ENCODE assay signal across 8 cellular contexts in genomic region chr4:183876268-183876934, GRCh38. TPM values are rescaled to one million over a fixed set of nuclear protein-coding genes. Genes with fewer than 3 reads are reported as not detected.
DNase-seq lines count a peak whose midpoint lies in the region; ATAC-seq lines count a peak whose summit lies in the region.

No MANE protein-coding gene starts in this region.

- H4K91ac ChIP-seq in neuronal stem cell (ENCODE audit: low read depth, low read length, poor library complexity), result no peak overlapping the region

- H2BK120ac ChIP-seq in neuronal stem cell (ENCODE audit: low read depth, low read length), result no peak overlapping the region

- H3K14ac ChIP-seq in neuronal stem cell (ENCODE audit: low read length), result no peak overlapping the region

- H2BK15ac ChIP-seq in neuronal stem cell (ENCODE audit: low read length), result no peak overlapping the region

- H3K4me1 ChIP-seq in esophagus (ENCODE audit: control insufficient read depth in 2 of 2, insufficient read depth in 2 of 2, low read length in 1 of 2) (peaks cover 3 to 7% of the 10 kb centered on the region in 2 donors), neuronal stem cell (ENCODE audit: control insufficient read depth in 2 of 2, insufficient read depth in 1 of 2, low read depth in 1 of 2, low read length in 2 of 2) (peaks cover 0 to 7% of the 10 kb centered on the region in 2 donors)
- no peaks in the 10 kb centered on the region for H3K4me1 ChIP-seq in CD4-positive, alpha-beta memory T cell (ENCODE audit: insufficient read depth, low read length)

- H3K79me1 ChIP-seq in neuronal stem cell (ENCODE audit: low read depth, low read length), result no peaks in the 10 kb centered on the region

- H3K9me3 ChIP-seq in esophagus (ENCODE audit: control insufficient read depth in 2 of 2, insufficient read depth in 1 of 2, low read depth in 1 of 2, low read length in 1 of 2) (no peaks in the 10 kb centered on the region), neuronal stem cell (replicated peaks in 1 of 2; ENCODE audit: control insufficient read depth in 2 of 2, insufficient read depth in 1 of 2, low read depth in 1 of 2, low read length in 2 of 2) (no peaks in the 10 kb centered on the region)
- no peaks in the 10 kb centered on the region for H3K9me3 ChIP-seq in CD4-positive, alpha-beta memory T cell (ENCODE audit: control insufficient read depth in 1 of 2, low read length in 2 of 2)

- no peaks in the 10 kb centered on the region for H3K9me3 Mint-ChIP-seq in immature natural killer cell
- peaks cover 0 to 3% (median 0%) of the 10 kb centered on the region in 8 donors for H3K9me3 Mint-ChIP-seq in CD4-positive, alpha-beta memory T cell

- CTCF ChIA-PET in CD4-positive, alpha-beta memory T cell (lab: Charles Lee; ENCODE audit: partially characterized antibody), result interaction anchor here (1.1 kb wide), 1 partner anchor 15 kb away, joined by 3 read pairs; no protein-coding TSS in a partner anchor

- no peak overlapping the region for H2BK5ac ChIP-seq in neuronal stem cell (ENCODE audit: low read length)

- H3K4me1 Mint-ChIP-seq in immature natural killer cell, result no peaks in the 10 kb centered on the region
- peaks cover 0 to 5% (median 0%) of the 10 kb centered on the region in 4 donors for H3K4me1 Mint-ChIP-seq in CD4-positive, alpha-beta memory T cell

- H2BK12ac ChIP-seq in neuronal stem cell (ENCODE audit: low read length), result no peak overlapping the region

- no peaks in the 10 kb centered on the region for H3K27me3 ChIP-seq in esophagus (ENCODE audit: control insufficient read depth in 1 of 2, insufficient read depth in 2 of 2, low read length in 2 of 2)
- peaks cover 0 to 4% (median 0%) of the 10 kb centered on the region in 3 experiments for H3K27me3 ChIP-seq in neuronal stem cell (ENCODE audit: control insufficient read depth in 3 of 3, insufficient read depth in 3 of 3, low read depth in 1 of 3, low read length in 3 of 3)
- no peaks in the 10 kb centered on the region for H3K27me3 ChIP-seq in CD4-positive, alpha-beta memory T cell (ENCODE audit: insufficient read depth, low read length)

- 19 to 31% methylated on average over 18 of the region's 18 CpGs for WGBS in esophagus, 2 donors
- WGBS in neuronal stem cell (ENCODE audit: extremely low coverage in 2 of 2, insufficient read length in 2 of 2, insufficient replicate concordance in 1 of 2), 2 donors, result no CpG with 5 or more reads among the region's 18 CpGs

- H3K36me3 ChIP-seq in esophagus (ENCODE audit: control insufficient read depth in 2 of 2, insufficient read depth in 2 of 2, low read length in 1 of 2), result no peaks in the 10 kb centered on the region
- H3K36me3 ChIP-seq in neuronal stem cell (replicated peaks in 1 of 2; ENCODE audit: control insufficient read depth in 2 of 2, insufficient read depth in 2 of 2, low read length in 2 of 2), result no peaks in the 10 kb centered on the region
- no peaks in the 10 kb centered on the region for H3K36me3 ChIP-seq in CD4-positive, alpha-beta memory T cell (ENCODE audit: insufficient read depth, low read length)

- no peak overlapping the region for H2AK5ac ChIP-seq in neuronal stem cell (ENCODE audit: low read depth, low read length)

- intact Hi-C loops in CD4-positive, alpha-beta memory T cell (cut with micrococcal nuclease), result no loop called here

- H3K27ac Mint-ChIP-seq in immature natural killer cell, result no peak overlapping the region
- H3K27ac Mint-ChIP-seq in CD4-positive, alpha-beta memory T cell, result no peak overlapping the region

- no peak overlapping the region for H3K4me3 Mint-ChIP-seq in immature natural killer cell
- H3K4me3 Mint-ChIP-seq in CD4-positive, alpha-beta memory T cell, result peak overlapping the region in 1 of 8 donors; percentile 15

- peaks cover 2 to 8% (median 3%) of the 10 kb centered on the region in 3 donors for H3K27me3 Mint-ChIP-seq in immature natural killer cell (ENCODE audit: low read depth in 3 of 3)
- peaks cover 2 to 3% of the 10 kb centered on the region in 2 donors for H3K27me3 Mint-ChIP-seq in CD4-positive, alpha-beta memory T cell

- H3K9ac ChIP-seq in neuronal stem cell (ENCODE audit: low read depth, low read length, poor library complexity), result no peak overlapping the region

- no peak overlapping the region for H3K4me2 ChIP-seq in neuronal stem cell (ENCODE audit: insufficient read depth, low read length, poor library complexity, severe bottlenecking)

- DNase-seq in COR-L47 (lab: John Stamatoyannopoulos, UW), result peak; percentile 92
- peak; percentile 60 for DNase-seq in NCI-H345 treated with DMSO at 0.1 percent for 48 hours (lab: John Stamatoyannopoulos, UW; ENCODE audit: unreplicated experiment)
- no peak for DNase-seq in neuronal stem cell (ENCODE audit: low spot score)
- DNase-seq in immature natural killer cell, result no peak
- DNase-seq in CD4-positive, alpha-beta memory T cell, result no peak
- no peak for DNase-seq in DMS114 treated with DMSO at 0.1 percent for 48 hours (lab: John Stamatoyannopoulos, UW; ENCODE audit: unreplicated experiment)

- peak overlapping the region; percentile 28 to 41 for H3K4me3 ChIP-seq in esophagus (ENCODE audit: low read depth in 1 of 2, low read length in 2 of 2)
- no peak overlapping the region for H3K4me3 ChIP-seq in neuronal stem cell (ENCODE audit: low read length in 2 of 2)
- H3K4me3 ChIP-seq in CD4-positive, alpha-beta memory T cell (ENCODE audit: low read length in 2 of 2), result no peak overlapping the region

- ATAC-seq in GM21515 (IDR thresholded peaks at IDR 0.05; ENCODE audit: unreplicated experiment), result no peak

- H3K36me3 Mint-ChIP-seq in immature natural killer cell, result no peaks in the 10 kb centered on the region
- no peaks in the 10 kb centered on the region for H3K36me3 Mint-ChIP-seq in CD4-positive, alpha-beta memory T cell

- H4K8ac ChIP-seq in neuronal stem cell (ENCODE audit: low read depth, low read length), result no peak overlapping the region

- H3K18ac ChIP-seq in neuronal stem cell (ENCODE audit: low read length), result no peak overlapping the region

- peak overlapping the region; percentile 51 for H2AFZ ChIP-seq in neuronal stem cell (ENCODE audit: low read length)

- H3K4ac ChIP-seq in neuronal stem cell (ENCODE audit: low read length), result no peak overlapping the region

- POLR2A ChIA-PET in CD4-positive, alpha-beta memory T cell (lab: Charles Lee; ENCODE audit: partially characterized antibody), result no interaction called here

- H3K27ac ChIP-seq in esophagus (ENCODE audit: low read depth in 2 of 2, low read length in 1 of 2) (peak overlapping the region; percentile 64 to 90), neuronal stem cell (replicated peaks; ENCODE audit: low read length) (no peak overlapping the region)
- H3K27ac ChIP-seq in CD4-positive, alpha-beta memory T cell (ENCODE audit: low read depth, low read length), result no peak overlapping the region

- no peak overlapping the region for H3K23ac ChIP-seq in neuronal stem cell (ENCODE audit: low read depth, low read length, poor library complexity)

RNA-seq across cellular contexts. Expression of gene STOX2, which starts 28.7 kb away (rescaled TPM):
- 1 to 10 TPM; 2.6 to 3.3 TPM for polyA plus RNA-seq in esophagus
- 14.2 TPM for polyA plus RNA-seq in neuronal stem cell (2013, experiment 1 of 2)
- polyA plus RNA-seq in neuronal stem cell (2013, experiment 2 of 2), result 16.3 TPM
- not detected for polyA plus RNA-seq in immature natural killer cell
- total RNA-seq in CD4-positive, alpha-beta memory T cell, result not detected
- polyA plus RNA-seq in CD4-positive, alpha-beta memory T cell, result not detected

Comparison
In these comparisons a context has a peak if more than half of its experiments do, and no peak if none do; other contexts are left out.
1. DNase-seq: peak in COR-L47 (single experiment) and NCI-H345 treated with DMSO at 0.1 percent for 48 hours (single experiment); none in neuronal stem cell (single experiment), immature natural killer cell (0 of 3), CD4-positive, alpha-beta memory T cell (0 of 5) and DMS114 treated with DMSO at 0.1 percent for 48 hours (single experiment).
2. H3K27ac ChIP-seq: peak in esophagus (2 of 2); none in neuronal stem cell (single experiment) and CD4-positive, alpha-beta memory T cell (single experiment).
3. H3K4me3 ChIP-seq: peak in esophagus (2 of 2); none in neuronal stem cell (0 of 2) and CD4-positive, alpha-beta memory T cell (0 of 2).